In genomic region chr16:18799500-18799899, GRCh38 we compare ENCODE assay signal across 10 cellular contexts. TPM values are rescaled to one million over a fixed set of nuclear protein-coding genes. Genes with fewer than 3 reads are reported as not detected.
DNase-seq lines count a peak whose midpoint lies in the region; ATAC-seq, FAIRE-seq and TF ChIP-seq lines count a peak whose summit lies in the region.
"Had no signal": no experiment of that assay in that cellular context is flagged by ENCODE, and none has a peak within 500 bp of the region (broad histone marks: within the 10 kb centered on the region; RNA-seq: fewer than 3 reads in every experiment).

No MANE protein-coding gene starts in this region.

- H3K36me3 Mint-ChIP-seq in activated naive CD8-positive, alpha-beta T cell, result no peaks in the 10 kb centered on the region
- H3K36me3 Mint-ChIP-seq in type B pancreatic cell, result peaks cover 12% of the 10 kb centered on the region

- no peaks in the 10 kb centered on the region for H3K9me3 ChIP-seq in cardiac muscle cell (ENCODE audit: low read depth)

- intact Hi-C loops in cardiac septum (cut with DNase I), result no loop called here

- H3K27me3 ChIP-seq in cardiac muscle cell, result no peaks in the 10 kb centered on the region

- H3K27ac ChIP-seq in cardiac muscle cell, result peak overlapping the region; percentile 90

- H3K36me3 ChIP-seq in cardiac muscle cell, result peaks cover 33% of the 10 kb centered on the region

- no peaks in the 10 kb centered on the region for H3K27me3 Mint-ChIP-seq in activated naive CD8-positive, alpha-beta T cell
- H3K27me3 Mint-ChIP-seq in type B pancreatic cell, result peaks cover 3% of the 10 kb centered on the region

- FAIRE-seq in islet of Langerhans (lab: Jason Lieb, UNC), result peak; percentile 27
- FAIRE-seq: endometrium had no signal

- H3K9me3 Mint-ChIP-seq in activated naive CD8-positive, alpha-beta T cell (ENCODE audit: low read depth), result no peaks in the 10 kb centered on the region
- H3K9me3 Mint-ChIP-seq in type B pancreatic cell, result no peaks in the 10 kb centered on the region

- peaks cover 12% of the 10 kb centered on the region for H3K4me1 ChIP-seq in cardiac muscle cell (ENCODE audit: low read depth)

- peak overlapping the region; percentile 96 for H3K4me3 Mint-ChIP-seq in activated naive CD8-positive, alpha-beta T cell
- peak overlapping the region; percentile 98 for H3K4me3 Mint-ChIP-seq in type B pancreatic cell

- no peak for TF ChIP-seq CTCF in cardiac muscle cell (IDR thresholded peaks at IDR 0.05; ENCODE audit: low read depth, low read length)
- no peak for TF ChIP-seq CTCF in type B pancreatic cell (conservative IDR thresholded peaks at IDR 0.05)

- no peak for ATAC-seq in HG03469 (IDR thresholded peaks at IDR 0.05; ENCODE audit: unreplicated experiment)

- H3K4me1 Mint-ChIP-seq in activated naive CD8-positive, alpha-beta T cell (ENCODE audit: low read depth), result peaks cover 48% of the 10 kb centered on the region
- peaks cover 30% of the 10 kb centered on the region for H3K4me1 Mint-ChIP-seq in type B pancreatic cell (ENCODE audit: unreplicated experiment)

- peak overlapping the region; percentile 95 for H3K27ac Mint-ChIP-seq in activated naive CD8-positive, alpha-beta T cell
- peak overlapping the region; percentile 97 for H3K27ac Mint-ChIP-seq in type B pancreatic cell

- peak overlapping the region; percentile 88 for H3K4me3 ChIP-seq in cardiac muscle cell

- DNase-seq in cardiac muscle cell (ENCODE audit: low read depth in 1 of 2, low spot score in 1 of 2) (no peak), cardiac septum (ENCODE audit: low spot score) (no peak), type B pancreatic cell (ENCODE audit: extremely low spot score, unreplicated experiment) (no peak), DMS53 treated with DMSO at 0.1 percent for 48 hours (lab: John Stamatoyannopoulos, UW; ENCODE audit: unreplicated experiment) (no peak), GF-D8 (lab: John Stamatoyannopoulos, UW) (no peak)
- DNase-seq: DMS153 had no signal

RNA-seq across cellular contexts. Expression of gene ARL6IP1, which starts 1.8 kb away (rescaled TPM):
- 77.6 and 195 TPM in 2 replicates for total RNA-seq in cardiac muscle cell
- polyA plus RNA-seq in cardiac muscle cell, result 77.4 and 232 TPM in 2 replicates
- total RNA-seq in cardiac septum, result 19.3 TPM
- 170 and 205 TPM in 2 replicates for total RNA-seq in type B pancreatic cell (ENCODE audit: low replicate concordance)

RNA-seq across cellular contexts. Expression of gene RPS15A, which starts 9.4 kb away (rescaled TPM):
- total RNA-seq in cardiac muscle cell, result 1,850 and 2,098 TPM in 2 replicates
- polyA plus RNA-seq in cardiac muscle cell, result 547 and 611 TPM in 2 replicates
- 510 TPM for total RNA-seq in cardiac septum
- total RNA-seq in type B pancreatic cell (ENCODE audit: low replicate concordance), result 1,687 and 1,807 TPM in 2 replicates
